Comparison of ENCODE assay signal across 8 cellular contexts in the genomic region with DNA sequence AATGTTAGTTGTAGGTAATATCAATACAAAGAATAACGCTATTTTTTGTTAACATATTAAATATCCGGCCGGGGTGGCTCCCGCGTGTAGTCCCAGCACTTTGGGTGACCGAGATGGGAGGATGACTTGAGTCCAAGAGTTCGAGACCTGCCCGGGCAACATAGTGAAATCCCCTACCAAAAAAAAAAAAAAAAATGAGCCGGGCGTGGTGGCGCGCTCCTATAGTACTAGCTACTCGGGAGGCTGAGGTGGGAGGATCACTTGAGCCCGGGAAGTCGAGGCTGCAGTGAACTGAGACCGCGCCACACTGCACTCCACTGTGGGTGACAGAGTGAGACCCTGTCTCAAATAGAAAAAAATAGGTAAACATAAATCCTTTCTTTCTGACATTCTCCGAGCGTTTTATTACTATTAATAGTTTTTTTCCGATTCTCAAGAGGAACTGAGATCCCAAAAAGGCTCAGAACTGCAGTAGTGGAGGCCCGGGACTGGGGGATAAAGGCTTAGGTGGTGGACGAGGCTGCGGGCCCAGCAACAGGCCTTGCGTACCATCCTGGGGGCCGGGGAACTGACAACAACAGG. TPM values are rescaled to one million over a fixed set of nuclear protein-coding genes. Genes with fewer than 3 reads are reported as not detected.
DNase-seq lines count a peak whose midpoint lies in the region; ATAC-seq, FAIRE-seq and TF ChIP-seq lines count a peak whose summit lies in the region.

No MANE protein-coding gene starts in this region.

- H3K36me3 ChIP-seq in CD8-positive, alpha-beta memory T cell (ENCODE audit: insufficient read depth, low read length): no peaks in the 10 kb centered on the region
- H3K36me3 ChIP-seq in NT2/D1 (ENCODE audit: insufficient read depth, insufficient read length, low read length) (peaks cover 27% of the 10 kb centered on the region), pancreas (no peaks in the 10 kb centered on the region)

- CTCF ChIA-PET in CD8-positive, alpha-beta memory T cell (lab: Charles Lee): interaction anchor here (0.6 to 3.8 kb wide), 4 partner anchors 15 to 251 kb away, joined by 3 to 24 read pairs (median 6); no protein-coding TSS in a partner anchor

- WGBS in pancreas, 2 donors: 42 to 47% methylated on average over 25 of the region's 25 CpGs

- H3K27me3 ChIP-seq in CD8-positive, alpha-beta memory T cell (ENCODE audit: insufficient read depth, low read length, poor library complexity, severe bottlenecking): no peaks in the 10 kb centered on the region
- no peaks in the 10 kb centered on the region for H3K27me3 ChIP-seq in NT2/D1 (ENCODE audit: insufficient read depth, insufficient read length)
- H3K27me3 ChIP-seq in pancreas: no peaks in the 10 kb centered on the region

- H3K9ac ChIP-seq in NT2/D1 (ENCODE audit: insufficient read length, low read depth): peak overlapping the region; percentile 98

- DNase-seq in CD8-positive, alpha-beta memory T cell: peak in 1 of 5 donors; percentile 11
- DNase-seq in NT2/D1 (ENCODE audit: low read depth, low spot score) (no peak), epithelial cell of esophagus (ENCODE audit: low read depth) (no peak), pancreas (no peak), mesenteric fat pad (ENCODE audit: low spot score) (no peak), KBM-7 (no peak), KG1 (lab: John Stamatoyannopoulos, UW) (no peak)

- peaks cover 0 to 4% (median 3%) of the 10 kb centered on the region in 5 donors for H3K9me3 Mint-ChIP-seq in CD8-positive, alpha-beta memory T cell

- H3K27ac ChIP-seq in CD8-positive, alpha-beta memory T cell (ENCODE audit: low read depth, low read length): peak overlapping the region; percentile 97
- peak overlapping the region; percentile 57 to 94 (median 86) for H3K27ac ChIP-seq in pancreas

- no peaks in the 10 kb centered on the region for H3K9me3 ChIP-seq in CD8-positive, alpha-beta memory T cell (ENCODE audit: low read length)
- H3K9me3 ChIP-seq in NT2/D1 (ENCODE audit: insufficient read depth, low read length) (no peaks in the 10 kb centered on the region), pancreas (no peaks in the 10 kb centered on the region)

- H3K4me1 Mint-ChIP-seq in CD8-positive, alpha-beta memory T cell: peaks cover 40 to 47% (median 40%) of the 10 kb centered on the region in 3 donors

- peaks cover 87% of the 10 kb centered on the region for H3K4me1 ChIP-seq in CD8-positive, alpha-beta memory T cell (ENCODE audit: insufficient read depth, low read length)
- H3K4me1 ChIP-seq in NT2/D1 (ENCODE audit: insufficient read depth, insufficient read length) (peaks cover 6% of the 10 kb centered on the region), pancreas (peaks cover 17 to 23% (median 18%) of the 10 kb centered on the region in 3 donors)

- peak in 1 of 4 donors; percentile 26 for ATAC-seq in pancreas
- ATAC-seq in activated CD4-positive, CD25-positive, alpha-beta regulatory T cell treated with anti-CD3 and anti-CD28 coated beads, Interleukin-2, amount 50 U/mL, for 24 hours: no peak

- H3K4me3 Mint-ChIP-seq in CD8-positive, alpha-beta memory T cell: no peak overlapping the region

- intact Hi-C loops in pancreas (cut with DNase I): no loop called here

- no peak for FAIRE-seq in pancreas (lab: Jason Lieb, UNC)

- in situ Hi-C loops in KBM-7 (cut with MboI; ENCODE audit: low pct_unique_long_range_greater_than_20kb, low sequenced_read_pairs): loop anchor here (25.0 kb wide), 1 partner anchor 222 kb away; a partner anchor contains a TSS

- POLR2A ChIA-PET in CD8-positive, alpha-beta memory T cell (lab: Charles Lee): interaction anchor here (0.6 to 1.7 kb wide), 10 partner anchors 13 to 1957 kb away, joined by 3 to 11 read pairs (median 4); a partner anchor contains a TSS

- peak overlapping the region; percentile 68 for H3K4me3 ChIP-seq in CD8-positive, alpha-beta memory T cell (ENCODE audit: low read length)
- peak overlapping the region; percentile 82 for H3K4me3 ChIP-seq in NT2/D1 (ENCODE audit: insufficient read length, low read depth)
- H3K4me3 ChIP-seq in epithelial cell of esophagus (ENCODE audit: low read length): peak overlapping the region; percentile 80
- H3K4me3 ChIP-seq in pancreas: peak overlapping the region; percentile 77 to 93 (median 91)

- TF ChIP-seq CTCF in epithelial cell of esophagus (IDR thresholded peaks at IDR 0.05; ENCODE audit: insufficient read depth, low read depth, low read length, missing control alignments) (no peak), pancreas (IDR thresholded peaks at IDR 0.05) (no peak)

- H3K36me3 Mint-ChIP-seq in CD8-positive, alpha-beta memory T cell: peaks cover 3 to 17% (median 4%) of the 10 kb centered on the region in 3 donors

- peak overlapping the region in 7 of 8 donors; percentile 89 to 98 (median 94) for H3K27ac Mint-ChIP-seq in CD8-positive, alpha-beta memory T cell

- H3K27me3 Mint-ChIP-seq in CD8-positive, alpha-beta memory T cell: peaks cover 0 to 6% of the 10 kb centered on the region in 2 donors

RNA-seq across cellular contexts. Expression of a gene that starts 1.0 kb away (rescaled TPM):
- 10 to 100 TPM; 44.3 to 45.0 TPM for total RNA-seq in CD8-positive, alpha-beta memory T cell
- 57.9 TPM for polyA plus RNA-seq in CD8-positive, alpha-beta memory T cell
- total RNA-seq in pancreas (10 to 100 TPM in 5 of 6 donors, 1 to 10 TPM in 1; 8.8 to 16.1 (median 10.7) TPM), mesenteric fat pad (44.8 TPM)
- polyA plus RNA-seq in pancreas: 1 to 10 TPM; 7.0 to 7.1 TPM
